Comparison of ENCODE assay signal across 25 cellular contexts in genomic region chr3:68017069-68017468, GRCh38.
DNase-seq lines count a peak whose midpoint lies in the region; ATAC-seq, FAIRE-seq and TF ChIP-seq lines count a peak whose summit lies in the region.
"Had no signal": no experiment of that assay in that cellular context is flagged by ENCODE, and none has a peak within 500 bp of the region (broad histone marks: within the 10 kb centered on the region; RNA-seq: fewer than 3 reads in every experiment).

No MANE protein-coding gene starts in this region.

- CTCF ChIA-PET in GM10248 (lab: Yijun Ruan, JAX), result interaction anchor here (1.5 kb wide), 1 partner anchor 903 kb away, joined by 5 read pairs; no protein-coding TSS in a partner anchor

- no peak overlapping the region for H3K9ac ChIP-seq in liver (ENCODE audit: low read depth in 1 of 2, low read length in 2 of 2)

- no peak overlapping the region for H3K27ac ChIP-seq in VCaP
- H3K27ac ChIP-seq in liver (ENCODE audit: low read depth in 1 of 2, low read length in 2 of 2), result no peak overlapping the region
- H3K27ac ChIP-seq: brain microvascular endothelial cell, colonic mucosa, prostate gland, suprapubic skin had no signal

- no peaks in the 10 kb centered on the region for H3K4me1 ChIP-seq in liver (ENCODE audit: control insufficient read depth in 4 of 4, insufficient read depth in 4 of 4, low read length in 3 of 4)
- H3K4me1 ChIP-seq: colonic mucosa, prostate gland, suprapubic skin had no signal

- TF ChIP-seq RAD21 in liver (IDR thresholded peaks at IDR 0.05), result peak; percentile 60 to 72

- POLR2A ChIA-PET in GM10248 (lab: Yijun Ruan, JAX), result no interaction called here

- no peaks in the 10 kb centered on the region for H3K9me3 ChIP-seq in liver (ENCODE audit: control insufficient read depth in 4 of 4, low read length in 3 of 4)
- H3K9me3 ChIP-seq: colonic mucosa, prostate gland, suprapubic skin had no signal

- 56% methylated on average over 3 of the region's 3 CpGs for WGBS in liver

- H3K4me3 ChIP-seq in GM06990 (replicated peaks; ENCODE audit: low read depth, low read length), result no peak overlapping the region
- H3K4me3 ChIP-seq in liver (ENCODE audit: low read depth in 1 of 3, low read length in 3 of 3), result no peak overlapping the region
- H3K4me3 ChIP-seq: colonic mucosa, prostate gland, suprapubic skin had no signal

- no peak for ATAC-seq in HG03565 (IDR thresholded peaks at IDR 0.05; ENCODE audit: unreplicated experiment)
- ATAC-seq: activated CD8-positive, alpha-beta T cell treated with anti-CD3 and anti-CD28 coated beads for 36 hours; CD8-positive, alpha-beta T cell; effector memory CD8-positive, alpha-beta T cell; HCT116; Right ventricle myocardium inferior; stimulated activated memory B cell treated with anti-CD40 and anti-IgM and Interleukin-4, amounts not matched to agents 10 μg/mL and 1 μg/mL and 100 μg/mL, for 72 hours had no signal

- DNase-seq in GM06990 (ENCODE audit: extremely low read depth, insufficient read length), result no peak
- DNase-seq in GM10248 (ENCODE audit: extremely low spot score), result no peak
- DNase-seq in D721Med (ENCODE audit: insufficient read length, low spot score), result no peak
- DNase-seq: activated CD4-positive, CD25-positive, alpha-beta regulatory T cell treated with anti-CD3 and anti-CD28 coated beads, Interleukin-2, amount 50 U/mL, for 72 hours; activated CD8-positive, alpha-beta T cell treated with anti-CD3 and anti-CD28 coated beads for 36 hours; activated gamma-delta T cell; brain microvascular endothelial cell; CD8-positive, alpha-beta T cell; colonic mucosa; DND-41; effector memory CD8-positive, alpha-beta T cell; kidney; mammary epithelial cell; NCI-H1105; NCI-H2029 treated with DMSO at 0.1 percent for 48 hours; NCI-H510A had no signal

- H3K27me3 ChIP-seq in GM06990 (replicated peaks; ENCODE audit: control insufficient read depth, insufficient read depth, low read length) (no peaks in the 10 kb centered on the region), liver (ENCODE audit: control insufficient read depth in 4 of 4, insufficient read depth in 4 of 4, low read length in 3 of 4) (no peaks in the 10 kb centered on the region)
- H3K27me3 ChIP-seq: brain microvascular endothelial cell, colonic mucosa, suprapubic skin had no signal

- no peak for FAIRE-seq in D721Med (lab: Jason Lieb, UNC)
- FAIRE-seq: kidney had no signal

- no peaks in the 10 kb centered on the region for H3K36me3 ChIP-seq in GM06990 (ENCODE audit: control insufficient read depth, insufficient read depth, low read length)
- no peaks in the 10 kb centered on the region for H3K36me3 ChIP-seq in liver (ENCODE audit: control insufficient read depth in 4 of 4, insufficient read depth in 3 of 4, low read depth in 1 of 4, low read length in 3 of 4)
- H3K36me3 ChIP-seq: brain microvascular endothelial cell, colonic mucosa, prostate gland, suprapubic skin had no signal

- TF ChIP-seq CTCF in GM06990 (IDR thresholded peaks at IDR 0.05; ENCODE audit: insufficient read depth, low read length, poor library complexity, severe bottlenecking), result peak; percentile 30
- peak; percentile 24; the same call in 1 of the 2 replicates for TF ChIP-seq CTCF in LNCAP (IDR thresholded peaks at IDR 0.05)
- TF ChIP-seq CTCF in VCaP (conservative IDR thresholded peaks at IDR 0.05), result peak; percentile 63
- TF ChIP-seq CTCF in liver (IDR thresholded peaks at IDR 0.05; ENCODE audit: low read depth, low read length, missing input control), result peak; percentile 34
- TF ChIP-seq CTCF in GM10248 (IDR thresholded peaks at IDR 0.05; ENCODE audit: control extremely low read depth, extremely low read depth, low read depth, missing control alignments), result no peak
- no peak for TF ChIP-seq CTCF in D721Med (IDR thresholded peaks at IDR 0.05; ENCODE audit: insufficient read depth, missing control alignments)

TF ChIP-seq in liver, 16 proteins besides CTCF, POLR2A, EP300 and RAD21:
- no peak for TF ChIP-seq HNF4G (IDR thresholded peaks at IDR 0.05)
- no peak for TF ChIP-seq SP1 (IDR thresholded peaks at IDR 0.05)
- no peak for TF ChIP-seq GABPA (IDR thresholded peaks at IDR 0.05 in 1 of 2, conservative IDR thresholded peaks at IDR 0.05 in 1 of 2)
- TF ChIP-seq JUND (IDR thresholded peaks at IDR 0.05), result no peak
- TF ChIP-seq, protein P1, sequence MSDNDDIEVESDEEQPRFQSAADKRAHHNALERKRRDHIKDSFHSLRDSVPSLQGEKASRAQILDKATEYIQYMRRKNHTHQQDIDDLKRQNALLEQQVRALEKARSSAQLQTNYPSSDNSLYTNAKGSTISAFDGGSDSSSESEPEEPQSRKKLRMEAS (IDR thresholded peaks at IDR 0.05), result no peak

Comparison
In these comparisons a context has a peak if more than half of its experiments do, and no peak if none do; other contexts are left out.
1. CTCF ChIP-seq: peak in GM06990 (single experiment), LNCAP (single experiment), VCaP (single experiment) and liver (single experiment); none in GM10248 (single experiment) and D721Med (single experiment).